ENCODE assay signal across 1 cellular context in genomic region chr16:62545039-62545438, GRCh38.
TF ChIP-seq lines count a peak whose summit lies in the region.

No MANE protein-coding gene starts in this region.

TF ChIP-seq in WTC11, 78 proteins besides CTCF, POLR2A, EP300 and RAD21 (continued from another document):
- TF ChIP-seq NR1H2 (CRISPR knock-in tag; IDR thresholded peaks at IDR 0.05) (no peak), TP53 (CRISPR knock-in tag; IDR thresholded peaks at IDR 0.05) (no peak)
TF ChIP-seq in WTC11: peak in this region for 0.
